Comparison of ENCODE assay signal across 2 cellular contexts in genomic region chr9:215631-216155, GRCh38.
TF ChIP-seq lines count a peak whose summit lies in the region.

No MANE protein-coding gene starts in this region.

TF ChIP-seq in K562, 482 proteins besides CTCF, POLR2A, EP300 and RAD21:
- TF ChIP-seq MAFG (tag; conservative IDR thresholded peaks at IDR 0.05), result peak; percentile 26; the same call in 1 of the 2 replicates
- no peak for TF ChIP-seq ELF1 (tag; IDR thresholded peaks at IDR 0.05)
- TF ChIP-seq, protein P1, sequence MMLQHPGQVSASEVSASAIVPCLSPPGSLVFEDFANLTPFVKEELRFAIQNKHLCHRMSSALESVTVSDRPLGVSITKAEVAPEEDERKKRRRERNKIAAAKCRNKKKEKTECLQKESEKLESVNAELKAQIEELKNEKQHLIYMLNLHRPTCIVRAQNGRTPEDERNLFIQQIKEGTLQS (IDR thresholded peaks at IDR 0.05), result peak; percentile 62; the same call in 1 of the 2 replicates
- TF ChIP-seq, protein P1 (CRISPR knock-in tag; conservative IDR thresholded peaks at IDR 0.05), result no peak
- TF ChIP-seq ZNF316 (IDR thresholded peaks at IDR 0.05), result peak; percentile 64
- 0 out of 2 replicates have a peak, but pooled peaks have one; percentile 26 for TF ChIP-seq C11orf30 (IDR thresholded peaks at IDR 0.05; ENCODE audit: low read depth)
- peak; percentile 42; the same call in 1 of the 2 replicates for TF ChIP-seq CEBPB (tag; IDR thresholded peaks at IDR 0.05)

TF ChIP-seq in SK-N-SH, 30 proteins besides CTCF, POLR2A, EP300 and RAD21:
- no peak for TF ChIP-seq USF1 (IDR thresholded peaks at IDR 0.05; ENCODE audit: borderline replicate concordance, low read depth)
- TF ChIP-seq SMC3 (IDR thresholded peaks at IDR 0.05; ENCODE audit: low read depth, low read length), result no peak
- no peak for TF ChIP-seq MEF2A (IDR thresholded peaks at IDR 0.05; ENCODE audit: borderline replicate concordance, low read depth)
TF ChIP-seq in SK-N-SH: peak in this region for 0.
